Comparison of ENCODE assay signal across 1 cellular context in the genomic region with DNA sequence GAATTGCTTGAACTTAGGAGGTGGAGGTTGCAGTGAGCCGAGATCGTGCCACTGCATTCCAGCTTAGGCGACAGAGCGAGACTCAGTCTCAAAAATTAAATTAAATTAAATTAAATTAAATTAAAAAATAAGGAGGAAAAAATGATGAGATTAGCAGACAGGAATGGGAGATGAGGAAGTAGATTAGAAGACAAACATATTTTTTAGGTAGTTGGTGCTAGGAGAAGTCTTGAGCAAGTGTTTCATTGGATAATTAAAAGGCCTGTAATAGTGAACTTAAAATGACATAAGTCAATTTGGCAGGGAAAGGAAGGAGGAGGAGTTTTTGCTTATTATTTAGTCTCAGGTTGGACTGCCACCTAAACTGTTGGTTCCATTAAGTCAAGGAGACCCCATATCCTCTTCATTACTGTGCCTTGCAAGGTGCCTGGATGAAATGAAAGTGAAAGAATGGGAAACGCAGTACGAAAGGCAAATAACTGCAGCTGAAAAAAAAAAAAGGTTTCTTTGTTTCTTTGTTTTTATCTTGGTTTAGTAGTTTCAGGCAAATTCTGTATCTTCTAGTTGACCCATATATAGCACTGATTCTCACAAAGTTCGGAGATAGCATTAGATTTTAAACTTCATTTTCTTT.
TF ChIP-seq lines count a peak whose summit lies in the region.

No MANE protein-coding gene starts in this region.

TF ChIP-seq in HepG2, 621 proteins besides CTCF, POLR2A, EP300 and RAD21 (continued from another document):
- TF ChIP-seq, protein P1, sequence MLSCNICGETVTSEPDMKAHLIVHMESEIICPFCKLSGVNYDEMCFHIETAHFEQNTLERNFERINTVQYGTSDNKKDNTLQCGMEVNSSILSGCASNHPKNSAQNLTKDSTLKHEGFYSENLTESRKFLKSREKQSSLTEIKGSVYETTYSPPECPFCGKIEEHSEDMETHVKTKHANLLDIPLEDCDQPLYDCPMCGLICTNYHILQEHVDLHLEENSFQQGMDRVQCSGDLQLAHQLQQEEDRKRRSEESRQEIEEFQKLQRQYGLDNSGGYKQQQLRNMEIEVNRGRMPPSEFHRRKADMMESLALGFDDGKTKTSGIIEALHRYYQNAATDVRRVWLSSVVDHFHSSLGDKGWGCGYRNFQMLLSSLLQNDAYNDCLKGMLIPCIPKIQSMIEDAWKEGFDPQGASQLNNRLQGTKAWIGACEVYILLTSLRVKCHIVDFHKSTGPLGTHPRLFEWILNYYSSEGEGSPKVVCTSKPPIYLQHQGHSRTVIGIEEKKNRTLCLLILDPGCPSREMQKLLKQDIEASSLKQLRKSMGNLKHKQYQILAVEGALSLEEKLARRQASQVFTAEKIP (CRISPR knock-in tag; IDR thresholded peaks at IDR 0.05; ENCODE audit: borderline replicate concordance): no peak
- TF ChIP-seq DMAP1 (CRISPR knock-in tag; IDR thresholded peaks at IDR 0.05) (no peak), ZNF850 (CRISPR knock-in tag; conservative IDR thresholded peaks at IDR 0.05) (no peak), TSC22D2 (CRISPR knock-in tag; IDR thresholded peaks at IDR 0.05; ENCODE audit: borderline replicate concordance) (no peak), REL (CRISPR knock-in tag; conservative IDR thresholded peaks at IDR 0.05) (no peak), PCBP1 (IDR thresholded peaks at IDR 0.05; ENCODE audit: borderline replicate concordance, low read depth, low read length) (no peak), BORCS8-MEF2B (CRISPR knock-in tag; IDR thresholded peaks at IDR 0.05) (no peak), KDM2A (CRISPR knock-in tag; IDR thresholded peaks at IDR 0.05; ENCODE audit: borderline replicate concordance, low read depth) (no peak), HNRNPH1 (optimal IDR thresholded peaks at IDR 0.05; ENCODE audit: low read depth, low read length) (no peak), FOXC1 (CRISPR knock-in tag; IDR thresholded peaks at IDR 0.05; ENCODE audit: borderline replicate concordance) (no peak)
- TF ChIP-seq, protein P2, sequence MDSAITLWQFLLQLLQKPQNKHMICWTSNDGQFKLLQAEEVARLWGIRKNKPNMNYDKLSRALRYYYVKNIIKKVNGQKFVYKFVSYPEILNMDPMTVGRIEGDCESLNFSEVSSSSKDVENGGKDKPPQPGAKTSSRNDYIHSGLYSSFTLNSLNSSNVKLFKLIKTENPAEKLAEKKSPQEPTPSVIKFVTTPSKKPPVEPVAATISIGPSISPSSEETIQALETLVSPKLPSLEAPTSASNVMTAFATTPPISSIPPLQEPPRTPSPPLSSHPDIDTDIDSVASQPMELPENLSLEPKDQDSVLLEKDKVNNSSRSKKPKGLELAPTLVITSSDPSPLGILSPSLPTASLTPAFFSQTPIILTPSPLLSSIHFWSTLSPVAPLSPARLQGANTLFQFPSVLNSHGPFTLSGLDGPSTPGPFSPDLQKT (CRISPR knock-in tag; IDR thresholded peaks at IDR 0.05; ENCODE audit: borderline replicate concordance): no peak
